In genomic region chr9:34984049-34984448, GRCh38 we compare ENCODE assay signal across 12 cellular contexts. TPM values are rescaled to one million over a fixed set of nuclear protein-coding genes. Genes with fewer than 3 reads are reported as not detected.
DNase-seq lines count a peak whose midpoint lies in the region; ATAC-seq and TF ChIP-seq lines count a peak whose summit lies in the region.
"Had no signal": no experiment of that assay in that cellular context is flagged by ENCODE, and none has a peak within 500 bp of the region (broad histone marks: within the 10 kb centered on the region; RNA-seq: fewer than 3 reads in every experiment).

No MANE protein-coding gene starts in this region.

- no peak overlapping the region for H3K4me3 Mint-ChIP-seq in activated T-helper 17 cell treated with anti-CD3 and anti-CD28 coated beads, Interleukin-2, amount 50 U/mL, for 72 hours
- H3K4me3 Mint-ChIP-seq: central memory CD8-positive, alpha-beta T cell had no signal

- no peaks in the 10 kb centered on the region for H3K9me3 Mint-ChIP-seq in activated T-helper 17 cell treated with anti-CD3 and anti-CD28 coated beads, Interleukin-2, amount 50 U/mL, for 72 hours
- H3K9me3 Mint-ChIP-seq: central memory CD8-positive, alpha-beta T cell had no signal

- H3K9me3 ChIP-seq in prostate gland: no peaks in the 10 kb centered on the region
- H3K9me3 ChIP-seq in left ventricle myocardium inferior (replicated peaks): no peaks in the 10 kb centered on the region

- intact Hi-C loops in prostate gland (cut with DNase I): loop anchor here (5.0 to 10.0 kb wide), 2 partner anchors 77 to 279 kb away; no protein-coding TSS in a partner anchor
- intact Hi-C loops in left ventricle myocardium inferior (cut with micrococcal nuclease): no loop called here

- no peak for TF ChIP-seq CTCF in prostate gland (IDR thresholded peaks at IDR 0.05)
- no peak for TF ChIP-seq CTCF in left ventricle myocardium inferior (IDR thresholded peaks at IDR 0.05; ENCODE audit: borderline replicate concordance)

- H3K27me3 Mint-ChIP-seq in activated T-helper 17 cell treated with anti-CD3 and anti-CD28 coated beads, Interleukin-2, amount 50 U/mL, for 72 hours: no peaks in the 10 kb centered on the region
- H3K27me3 Mint-ChIP-seq: central memory CD8-positive, alpha-beta T cell had no signal

- H3K36me3 Mint-ChIP-seq in activated T-helper 17 cell treated with anti-CD3 and anti-CD28 coated beads, Interleukin-2, amount 50 U/mL, for 72 hours (ENCODE audit: low read depth): peaks cover 8% of the 10 kb centered on the region

- no peak overlapping the region for H3K27ac ChIP-seq in prostate gland
- H3K27ac ChIP-seq in left ventricle myocardium inferior (replicated peaks): no peak overlapping the region

- 0% methylated on average over 1 of the region's 1 CpG for WGBS in prostate gland

- DNase-seq in EH (ENCODE audit: low read depth): peak; percentile 62
- peak; percentile 26 to 46 for DNase-seq in Kasumi-1 (lab: John Stamatoyannopoulos, UW)
- DNase-seq in lung microvascular endothelial cell (ENCODE audit: low read depth in 2 of 2): peak; percentile 48 to 49
- no peak for DNase-seq in prostate gland (ENCODE audit: low spot score)
- DNase-seq in UCSD-AML1 (lab: John Stamatoyannopoulos, UW; ENCODE audit: unreplicated experiment): no peak
- no peak for DNase-seq in left ventricle myocardium inferior
- DNase-seq: NCI-H1417 treated with DMSO at 0.1 percent for 48 hours; stimulated activated CD4-positive, alpha-beta T cell treated with anti-CD3 and anti-CD28 coated beads, Interleukin-15, amount 100 ng/mL, for 24 hours; substantia nigra had no signal

- TF ChIP-seq POLR2A in prostate gland (IDR thresholded peaks at IDR 0.05): no peak

- H3K4me1 ChIP-seq in prostate gland (replicated peaks) (no peaks in the 10 kb centered on the region), left ventricle myocardium inferior (peaks cover 10% of the 10 kb centered on the region)

- no peaks in the 10 kb centered on the region for H3K27me3 ChIP-seq in prostate gland (replicated peaks; ENCODE audit: insufficient read depth)
- no peaks in the 10 kb centered on the region for H3K27me3 ChIP-seq in left ventricle myocardium inferior (ENCODE audit: low read depth)

- H3K27ac Mint-ChIP-seq in activated T-helper 17 cell treated with anti-CD3 and anti-CD28 coated beads, Interleukin-2, amount 50 U/mL, for 72 hours: peak overlapping the region; percentile 47

- H3K36me3 ChIP-seq in prostate gland (no peaks in the 10 kb centered on the region), left ventricle myocardium inferior (no peaks in the 10 kb centered on the region)

- H3K4me3 ChIP-seq in prostate gland (no peak overlapping the region), left ventricle myocardium inferior (no peak overlapping the region)

- peaks cover 46% of the 10 kb centered on the region for H3K4me1 Mint-ChIP-seq in activated T-helper 17 cell treated with anti-CD3 and anti-CD28 coated beads, Interleukin-2, amount 50 U/mL, for 72 hours

- no peak for ATAC-seq in activated T-helper 17 cell treated with anti-CD3 and anti-CD28 coated beads, Interleukin-2, amount 50 U/mL, for 72 hours (replicated peaks)
- no peak for ATAC-seq in HG03571 (IDR thresholded peaks at IDR 0.05; ENCODE audit: unreplicated experiment)

RNA-seq across cellular contexts. Expression of gene DNAJB5, which starts 5.5 kb away (rescaled TPM):
- 10 to 100 TPM in 1 of 2 donors, 1 to 10 TPM in 1; 4.4 to 10.7 TPM for total RNA-seq in activated T-helper 17 cell treated with anti-CD3 and anti-CD28 coated beads, Interleukin-2, amount 50 U/mL, for 72 hours
- total RNA-seq in lung microvascular endothelial cell (2.4 and 3.1 TPM in 2 replicates), prostate gland (10 to 100 TPM; 16.5 to 43.3 TPM), left ventricle myocardium inferior (70.0 TPM)

RNA-seq across cellular contexts. Expression of gene PHF24, which starts 26.0 kb away (rescaled TPM):
- under 1 TPM in 1 of 2 donors, not detected in 1; 0.16 TPM for total RNA-seq in activated T-helper 17 cell treated with anti-CD3 and anti-CD28 coated beads, Interleukin-2, amount 50 U/mL, for 72 hours
- total RNA-seq in lung microvascular endothelial cell (not detected in 2 replicates), prostate gland (100 to 1,000 TPM in 1 of 2 donors, not detected in 1; 111 TPM), left ventricle myocardium inferior (0.11 TPM)

Comparison
In these comparisons a context has a peak if more than half of its experiments do, and no peak if none do; other contexts are left out.
1. DNase-seq: peak in EH (single experiment), Kasumi-1 (2 of 2) and lung microvascular endothelial cell (2 of 2); none in prostate gland (single experiment), UCSD-AML1 (single experiment) and left ventricle myocardium inferior (single experiment).